ENCODE assay signal across 9 cellular contexts in the genomic region with DNA sequence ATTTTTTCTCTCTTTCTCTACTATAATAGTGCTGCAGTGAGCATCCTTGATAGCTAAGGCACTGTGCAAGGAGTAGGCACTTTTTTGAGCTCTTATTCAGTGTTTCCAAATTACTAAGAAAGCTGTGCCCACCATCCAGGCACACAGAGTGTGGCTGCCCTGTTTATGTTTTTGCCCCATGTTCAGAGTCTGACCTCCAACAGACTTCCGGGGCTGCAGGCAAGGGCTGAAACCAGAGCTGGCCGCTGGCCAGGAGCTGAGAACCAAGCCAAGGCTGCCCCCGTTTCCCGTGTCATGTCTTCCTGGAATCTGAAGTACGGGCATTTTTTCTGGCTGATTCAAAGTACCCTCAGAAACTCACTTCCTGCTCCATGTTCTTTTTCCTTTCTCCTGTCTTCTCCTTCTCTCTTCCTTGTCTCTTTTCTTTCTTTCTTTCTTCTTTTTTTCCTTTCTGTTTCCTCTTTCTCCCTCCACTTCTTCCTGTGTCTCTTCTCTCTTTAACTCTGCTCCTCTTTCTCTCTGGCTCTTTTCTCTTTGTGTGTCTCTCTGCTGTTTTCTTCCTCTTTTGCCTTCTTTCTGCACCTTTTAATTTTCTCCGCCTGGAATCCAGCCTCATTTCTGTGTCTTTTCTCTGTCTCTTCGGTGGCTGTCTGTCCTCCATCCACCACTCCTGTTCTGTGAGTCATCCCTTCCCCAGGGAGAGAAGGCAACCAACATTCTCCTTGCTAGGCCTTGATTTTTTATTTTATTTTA. TPM values are rescaled to one million over a fixed set of nuclear protein-coding genes. Genes with fewer than 3 reads are reported as not detected.
A peak's percentile ranks its signal among the peaks of the same experiment; 100 is the strongest.
DNase-seq lines count a peak whose midpoint lies in the region; ATAC-seq and TF ChIP-seq lines count a peak whose summit lies in the region.
"Had no signal": no experiment of that assay in that cellular context is flagged by ENCODE, and none has a peak within 500 bp of the region (broad histone marks: within the 10 kb centered on the region; RNA-seq: fewer than 3 reads in every experiment).

No MANE protein-coding gene starts in this region.

- H3K36me3 ChIP-seq in adipocyte (ENCODE audit: control insufficient read depth, insufficient read depth, low read length, severe bottlenecking) (no peaks in the 10 kb centered on the region), gastrocnemius medialis (no peaks in the 10 kb centered on the region)

- intact Hi-C loops in gastrocnemius medialis (cut with DNase I; ENCODE audit: low total_unique reads) = no loop called here

- H3K9me3 ChIP-seq in adipocyte (ENCODE audit: control insufficient read depth, low read length) (no peaks in the 10 kb centered on the region), gastrocnemius medialis (no peaks in the 10 kb centered on the region)

- TF ChIP-seq CTCF in gastrocnemius medialis (IDR thresholded peaks at IDR 0.05 in 4 of 5, conservative IDR thresholded peaks at IDR 0.05 in 1 of 5) = no peak

- ATAC-seq in HG02763 (IDR thresholded peaks at IDR 0.05; ENCODE audit: unreplicated experiment) (peak; percentile 76), gastrocnemius medialis (peak in 1 of 2 donors; percentile 46), GM21737 (IDR thresholded peaks at IDR 0.05; ENCODE audit: unreplicated experiment) (no peak)

- peak overlapping the region; percentile 88 for H3K9ac ChIP-seq in adipocyte (ENCODE audit: low read length)

- DNase-seq in activated T-cell treated with anti-CD3 and anti-CD28 coated beads for 48 hours (ENCODE audit: low read depth) = peak; percentile 15
- DNase-seq in activated T-cell treated with anti-CD3 and anti-CD28 coated beads, Interleukin-2, amount 50 U/mL, for 1 hour = no peak
- DNase-seq in NCI-H460 (ENCODE audit: extremely low read depth, low read depth) = peak; percentile 33
- DNase-seq in adipocyte (ENCODE audit: low read depth) = peak; percentile 84
- peak; percentile 91 for DNase-seq in hepatic stellate cell (ENCODE audit: low spot score)
- peak in 1 of 2 donors; percentile 41 for DNase-seq in gastrocnemius medialis

- H3K4me1 ChIP-seq in adipocyte (ENCODE audit: control insufficient read depth, insufficient read depth, low read length) (peaks cover 24% of the 10 kb centered on the region), gastrocnemius medialis (peaks cover 1 to 8% of the 10 kb centered on the region in 2 donors)

- no peaks in the 10 kb centered on the region for H3K27me3 ChIP-seq in adipocyte (replicated peaks; ENCODE audit: control insufficient read depth, insufficient read depth, low read length)
- H3K27me3 ChIP-seq in gastrocnemius medialis = no peaks in the 10 kb centered on the region

- H3K4me3 ChIP-seq in adipocyte (ENCODE audit: low read length) (peak overlapping the region; percentile 75), gastrocnemius medialis (peak overlapping the region; percentile 3 to 48 (median 23))

- no peak for TF ChIP-seq POLR2A in gastrocnemius medialis (IDR thresholded peaks at IDR 0.05)

- in situ Hi-C loops in gastrocnemius medialis (cut with MboI; ENCODE audit: low sequenced_read_pairs in 4 of 4) = no loop called here

- H3K27ac ChIP-seq in gastrocnemius medialis = peak overlapping the region; percentile 27 to 71 (median 48)

RNA-seq across cellular contexts. Expression of a gene that starts 17.0 kb away (rescaled TPM):
- total RNA-seq in NCI-H460 (2014; rRNA removed; shearing (Covaris generic)) = 0.66 and 0.82 TPM in 2 replicates
- polyA plus RNA-seq in NCI-H460 (2014; cell fraction: nucleus; rRNA removed) = 0.07 and 1.7 TPM in 2 replicates
- under 1 TPM in 2 of 4 donors, not detected in 2; 0.25 to 0.38 TPM for total RNA-seq in gastrocnemius medialis

RNA-seq across cellular contexts. Expression of a gene that starts 23.6 kb away (rescaled TPM):
- total RNA-seq in NCI-H460 (2014; rRNA removed; shearing (Covaris generic)) = not detected in 2 replicates
- polyA plus RNA-seq in NCI-H460 (2014; cell fraction: nucleus; rRNA removed) = not detected in 2 replicates
- 10 to 100 TPM in 2 of 4 donors, under 1 TPM in 1, not detected in 1; 0.67 to 31.3 (median 14.0) TPM for total RNA-seq in gastrocnemius medialis
- polyA plus RNA-seq: neural cell had no signal

RNA-seq across cellular contexts. Expression of a gene that starts 39.6 kb away (rescaled TPM):
- total RNA-seq in NCI-H460 (2014; rRNA removed; shearing (Covaris generic)) = 89.6 and 107 TPM in 2 replicates
- 21.5 and 63.6 TPM in 2 replicates for polyA plus RNA-seq in NCI-H460 (2014; cell fraction: nucleus; rRNA removed)
- total RNA-seq in gastrocnemius medialis = 100 to 1,000 TPM in 3 of 4 donors, 10 to 100 TPM in 1; 83.7 to 207 (median 156) TPM

RNA-seq across cellular contexts. Expression of a gene that starts 45.6 kb away (rescaled TPM):
- 17.6 and 27.2 TPM in 2 replicates for total RNA-seq in NCI-H460 (2014; rRNA removed; shearing (Covaris generic))
- polyA plus RNA-seq in NCI-H460 (2014; cell fraction: nucleus; rRNA removed) = 30.1 and 34.9 TPM in 2 replicates
- total RNA-seq in gastrocnemius medialis = 10 to 100 TPM in 3 of 4 donors, 1 to 10 TPM in 1; 10.0 to 13.8 (median 11.9) TPM
